1 cellular context compared by ENCODE assay signal in genomic region chr18:74494514-74494913, GRCh38.
TF ChIP-seq lines count a peak whose summit lies in the region.

No MANE protein-coding gene starts in this region.

TF ChIP-seq in GM23338, 12 proteins besides CTCF, POLR2A, EP300 and RAD21 (continued from another document):
- no peak for TF ChIP-seq ZNF114 (CRISPR knock-in tag; IDR thresholded peaks at IDR 0.05)
- no peak for TF ChIP-seq CREB1 (CRISPR knock-in tag; IDR thresholded peaks at IDR 0.05; ENCODE audit: low read depth)
- no peak for TF ChIP-seq ZNF331 (CRISPR knock-in tag; IDR thresholded peaks at IDR 0.05; ENCODE audit: low read depth)
- no peak for TF ChIP-seq EZH2phosphoT487 (IDR thresholded peaks at IDR 0.05; ENCODE audit: unreplicated experiment)
- TF ChIP-seq POLR2AphosphoS5 (IDR thresholded peaks at IDR 0.05; ENCODE audit: low read depth) = no peak
- TF ChIP-seq ZNF462 (CRISPR knock-in tag; IDR thresholded peaks at IDR 0.05) = no peak
- no peak for TF ChIP-seq STAT1 (IDR thresholded peaks at IDR 0.05; ENCODE audit: unreplicated experiment)
- TF ChIP-seq EZH2 (IDR thresholded peaks at IDR 0.05; ENCODE audit: low read depth, unreplicated experiment) = no peak
